Comparison of ENCODE assay signal across 17 cellular contexts in genomic region chr19:55333870-55334269, GRCh38. TPM values are rescaled to one million over a fixed set of nuclear protein-coding genes. Genes with fewer than 3 reads are reported as not detected.
DNase-seq lines count a peak whose midpoint lies in the region; ATAC-seq, FAIRE-seq and TF ChIP-seq lines count a peak whose summit lies in the region.
"Had no signal": no experiment of that assay in that cellular context is flagged by ENCODE, and none has a peak within 500 bp of the region (broad histone marks: within the 10 kb centered on the region; RNA-seq: fewer than 3 reads in every experiment).

No MANE protein-coding gene starts in this region.

- no peak overlapping the region for H2AFZ ChIP-seq in HepG2 (ENCODE audit: low read length)

- TF ChIP-seq EP300 in HepG2 (IDR thresholded peaks at IDR 0.05; ENCODE audit: low read depth in 2 of 2, low read length in 2 of 2) (peak in 1 of 2 experiments; percentile 70; a peak in 2 of 4 replicates), HepG2 (CRISPR knock-in tag; IDR thresholded peaks at IDR 0.05; ENCODE audit: borderline replicate concordance) (peak; percentile 45; the same call in 1 of the 2 replicates)

- H3K36me3 ChIP-seq in HepG2 (replicated peaks in 1 of 2; ENCODE audit: control insufficient read depth in 1 of 2, insufficient read depth in 2 of 2, low read length in 2 of 2) = no peaks in the 10 kb centered on the region
- H3K36me3 ChIP-seq: gastroesophageal sphincter had no signal

- peak; percentile 48 to 81; a peak in 3 of 4 replicates for TF ChIP-seq POLR2A in HepG2 (IDR thresholded peaks at IDR 0.05; ENCODE audit: insufficient read depth in 1 of 2, low read depth in 2 of 2, low read length in 2 of 2)

- H3K4me1 ChIP-seq in HepG2 (ENCODE audit: insufficient read depth, low read length) = peaks cover 41% of the 10 kb centered on the region

- CTCF ChIA-PET in HepG2 (lab: Yijun Ruan, JAX; ENCODE audit: low intra/inter-chr PET ratio, low total read pairs) = no interaction called here

- in situ Hi-C loops in Caki2 (cut with HindIII; ENCODE audit: low pct_unique_long_range_greater_than_20kb, low sequenced_read_pairs) = no loop called here
- in situ Hi-C loops in HepG2 (cut with HindIII; ENCODE audit: extremely low pct_ligation_motif_present, low pct_unique_long_range_greater_than_20kb) = no loop called here
- in situ Hi-C loops in ACHN (cut with HindIII; ENCODE audit: low pct_ligation_motif_present, low pct_unique_long_range_greater_than_20kb, low sequenced_read_pairs) = no loop called here

- ATAC-seq in HepG2 = peak; percentile 73
- no peak for ATAC-seq in omental fat pad (ENCODE audit: low FRiP score)
- ATAC-seq: gastroesophageal sphincter; naive thymus-derived CD8-positive, alpha-beta T cell; PC-3 had no signal

- H3K9ac ChIP-seq in HepG2 (ENCODE audit: insufficient read depth, low read depth, low read length) = peak overlapping the region; percentile 83

- H3K9me3 ChIP-seq in HepG2 (ENCODE audit: low read length) = no peaks in the 10 kb centered on the region
- H3K9me3 ChIP-seq: gastroesophageal sphincter had no signal

- H4K20me1 ChIP-seq in HepG2 (ENCODE audit: insufficient read depth, low read length) = no peaks in the 10 kb centered on the region

- peak; percentile 92 for FAIRE-seq in HepG2 (lab: Jason Lieb, UNC)
- FAIRE-seq: TTC549 had no signal

- POLR2A ChIA-PET in HepG2 (lab: Yijun Ruan, JAX) = interaction anchor here (0.6 to 2.5 kb wide), 10 partner anchors 12 to 127 kb away, joined by 3 to 10 read pairs (median 3); partner anchors contain the start of genes PPP6R1 and UBE2S

- BruUV-seq in HepG2 (replicated peaks; lab: Mats Ljungman, UMichigan) = no TSS peak

- under 1% methylated on average over 11 of the region's 11 CpGs for WGBS in HepG2 (ENCODE audit: low lambda C conversion rate)

- DNase-seq in Caki2 (ENCODE audit: low read depth) = peak; percentile 84
- DNase-seq in SW480 (ENCODE audit: low spot score) = peak; percentile 98
- DNase-seq in HepG2 (ENCODE audit: low spot score) = peak; percentile 91
- DNase-seq in posterior vena cava (ENCODE audit: low spot score) = no peak
- DNase-seq in ACHN = no peak
- no peak for DNase-seq in omental fat pad (ENCODE audit: low spot score)
- DNase-seq: activated CD4-positive, alpha-beta T cell treated with anti-CD3 and anti-CD28 coated beads, Interleukin-2, amount 10 ng/mL, durations not matched to agents 7 days and 5 days; anterior cingulate cortex; CD4-positive, alpha-beta T cell; naive thymus-derived CD8-positive, alpha-beta T cell; NCI-H2081 treated with DMSO at 0.1 percent for 48 hours; NCI-H524 treated with DMSO at 0.1 percent for 48 hours; PC-3 had no signal

- intact Hi-C loops in HepG2 (cut with micrococcal nuclease; ENCODE audit: unreplicated experiment) (loop anchor here (5.0 kb wide), 1 partner anchor 53 kb away; the partner anchor contains the start of gene RPL28), posterior vena cava (cut with DNase I) (no loop called here)

- peak overlapping the region; percentile 91 for H3K4me2 ChIP-seq in HepG2 (ENCODE audit: low read depth, low read length)

- no peak for TF ChIP-seq CTCF in HepG2 (CRISPR knock-in tag; IDR thresholded peaks at IDR 0.05)
- TF ChIP-seq CTCF in omental fat pad (IDR thresholded peaks at IDR 0.05) = no peak

- peak overlapping the region; percentile 64 to 70 (median 66) for H3K4me3 ChIP-seq in HepG2 (replicated peaks in 1 of 3; ENCODE audit: insufficient read depth in 1 of 3, low read depth in 2 of 3, low read length in 3 of 3)
- H3K4me3 ChIP-seq: gastroesophageal sphincter, lung had no signal

- no peaks in the 10 kb centered on the region for H3K79me2 ChIP-seq in HepG2 (ENCODE audit: insufficient read depth, low read length)

- H3K27ac ChIP-seq in HepG2 (ENCODE audit: extremely low read length, insufficient read depth, low read length) = peak overlapping the region; percentile 87
- H3K27ac ChIP-seq: gastroesophageal sphincter had no signal

- no peak for TF ChIP-seq RAD21 in HepG2 (CRISPR knock-in tag; IDR thresholded peaks at IDR 0.05)

- no peaks in the 10 kb centered on the region for H3K27me3 ChIP-seq in HepG2 (ENCODE audit: control insufficient read depth in 1 of 2, insufficient read depth in 2 of 2, low read length in 2 of 2)

RNA-seq across cellular contexts. Expression of gene KMT5C, which starts 5.8 kb away (rescaled TPM):
- total RNA-seq in Caki2 (2014; rRNA removed; shearing (Covaris generic); ENCODE audit: low replicate concordance) = 11.8 and 18.4 TPM in 2 replicates
- total RNA-seq in HepG2 (2016; rRNA removed; fragmentation: Illumina TruSeq; extraction: Trizol) = 2.1 and 5.5 TPM in 2 replicates
- 1.8 and 2.2 TPM in 2 replicates for total RNA-seq in HepG2 (2016; cell fraction: cytosol; rRNA removed; fragmentation: Illumina TruSeq; extraction: Trizol; ENCODE audit: low read depth)
- total RNA-seq in HepG2 (2016; cell fraction: insoluble cytoplasmic fraction; rRNA removed; fragmentation: Illumina TruSeq; extraction: Trizol) = 1.8 and 4.7 TPM in 2 replicates
- total RNA-seq in HepG2 (2016; cell fraction: membrane; rRNA removed; fragmentation: Illumina TruSeq; extraction: Trizol) = 3.9 and 4.5 TPM in 2 replicates
- 5.3 and 6.2 TPM in 2 replicates for total RNA-seq in HepG2 (2016; cell fraction: nucleus; rRNA removed; fragmentation: Illumina TruSeq; extraction: Trizol)
- polyA plus RNA-seq in HepG2 (2011; rRNA removed) = 9.0 and 11.8 TPM in 2 replicates
- 6.6 and 8.7 TPM in 2 replicates for polyA plus RNA-seq in HepG2 (2011; cell fraction: cytosol; rRNA removed)
- polyA plus RNA-seq in HepG2 (2011; cell fraction: nucleus; rRNA removed) = 46.8 and 58.8 TPM in 2 replicates
- polyA plus RNA-seq in HepG2 (2012) = 10.0 and 13.2 TPM in 2 replicates
- 1.3 and 1.4 TPM in 2 replicates for polyA plus RNA-seq in HepG2 (2016; cell fraction: cytosol; fragmentation: Illumina TruSeq; extraction: Trizol; ENCODE audit: low read depth)
- 2.6 and 4.4 TPM in 2 replicates for polyA plus RNA-seq in HepG2 (2016; cell fraction: insoluble cytoplasmic fraction; fragmentation: Illumina TruSeq; extraction: Trizol; ENCODE audit: low read depth)
- polyA plus RNA-seq in HepG2 (2016; cell fraction: membrane; fragmentation: Illumina TruSeq; extraction: Trizol; ENCODE audit: low read depth) = 2.5 and 3.8 TPM in 2 replicates
- polyA plus RNA-seq in HepG2 (2016; cell fraction: nucleus; fragmentation: Illumina TruSeq; extraction: Trizol; ENCODE audit: insufficient read depth, low read depth) = 14.7 and 16.2 TPM in 2 replicates
- 9.0 and 17.8 TPM in 2 replicates for polyA minus RNA-seq in HepG2 (2011; rRNA and poly(A)+ RNA removed; ENCODE audit: low replicate concordance)
- polyA minus RNA-seq in HepG2 (2011; cell fraction: cytosol; rRNA and poly(A)+ RNA removed) = 4.7 and 5.3 TPM in 2 replicates
- polyA minus RNA-seq in HepG2 (2011; cell fraction: nucleus; rRNA and poly(A)+ RNA removed) = 7.0 and 12.1 TPM in 2 replicates
- 1 to 10 TPM; 3.9 to 6.3 TPM for total RNA-seq in posterior vena cava
- total RNA-seq in omental fat pad = 10 to 100 TPM in 1 of 4 donors, 1 to 10 TPM in 3; 5.3 to 22.9 (median 6.8) TPM

RNA-seq across cellular contexts. Expression of gene TMEM150B, which starts 8.7 kb away (rescaled TPM):
- total RNA-seq in Caki2 (2014; rRNA removed; shearing (Covaris generic); ENCODE audit: low replicate concordance) = 0.61 and 1.3 TPM in 2 replicates
- total RNA-seq in HepG2 (2016; rRNA removed; fragmentation: Illumina TruSeq; extraction: Trizol) (0.74 and 1.3 TPM in 2 replicates), posterior vena cava (1 to 10 TPM; 1.9 to 5.4 TPM), omental fat pad (10 to 100 TPM in 2 of 4 donors, 1 to 10 TPM in 2; 5.6 to 26.7 (median 16.6) TPM)
- 0.79 and 1.0 TPM in 2 replicates for total RNA-seq in HepG2 (2016; cell fraction: cytosol; rRNA removed; fragmentation: Illumina TruSeq; extraction: Trizol; ENCODE audit: low read depth)
- 0.70 and 1.0 TPM in 2 replicates for total RNA-seq in HepG2 (2016; cell fraction: insoluble cytoplasmic fraction; rRNA removed; fragmentation: Illumina TruSeq; extraction: Trizol)
- 0.62 and 0.77 TPM in 2 replicates for total RNA-seq in HepG2 (2016; cell fraction: membrane; rRNA removed; fragmentation: Illumina TruSeq; extraction: Trizol)
- total RNA-seq in HepG2 (2016; cell fraction: nucleus; rRNA removed; fragmentation: Illumina TruSeq; extraction: Trizol) = 0.84 and 1.5 TPM in 2 replicates
- 1.8 and 2.9 TPM in 2 replicates for polyA plus RNA-seq in HepG2 (2011; rRNA removed)
- polyA plus RNA-seq in HepG2 (2011; cell fraction: cytosol; rRNA removed) = 2.4 and 2.5 TPM in 2 replicates
- polyA plus RNA-seq in HepG2 (2011; cell fraction: nucleus; rRNA removed) = 6.2 and 7.0 TPM in 2 replicates
- polyA plus RNA-seq in HepG2 (2012) = 3.3 and 3.4 TPM in 2 replicates
- 0.33 and 0.50 TPM in 2 replicates for polyA plus RNA-seq in HepG2 (2016; cell fraction: cytosol; fragmentation: Illumina TruSeq; extraction: Trizol; ENCODE audit: low read depth)
- 0.37 and 0.74 TPM in 2 replicates for polyA plus RNA-seq in HepG2 (2016; cell fraction: insoluble cytoplasmic fraction; fragmentation: Illumina TruSeq; extraction: Trizol; ENCODE audit: low read depth)
- 0.28 and 1.2 TPM in 2 replicates for polyA plus RNA-seq in HepG2 (2016; cell fraction: membrane; fragmentation: Illumina TruSeq; extraction: Trizol; ENCODE audit: low read depth)
- polyA plus RNA-seq in HepG2 (2016; cell fraction: nucleus; fragmentation: Illumina TruSeq; extraction: Trizol; ENCODE audit: insufficient read depth, low read depth) = 1.7 and 1.9 TPM in 2 replicates
- polyA minus RNA-seq in HepG2 (2011; rRNA and poly(A)+ RNA removed; ENCODE audit: low replicate concordance) = 5.1 TPM in 1 of 2 replicates, not detected in the other
- 1.9 and 2.7 TPM in 2 replicates for polyA minus RNA-seq in HepG2 (2011; cell fraction: cytosol; rRNA and poly(A)+ RNA removed)
- polyA minus RNA-seq in HepG2 (2011; cell fraction: nucleus; rRNA and poly(A)+ RNA removed) = 1.4 and 1.5 TPM in 2 replicates
- total RNA-seq: CD4-positive, alpha-beta T cell; chondrocyte; naive thymus-derived CD8-positive, alpha-beta T cell; PC-3 had no signal
- polyA plus RNA-seq: naive thymus-derived CD8-positive, alpha-beta T cell had no signal

RNA-seq across cellular contexts. Expression of gene COX6B2, which starts 20.6 kb away (rescaled TPM):
- total RNA-seq in Caki2 (2014; rRNA removed; shearing (Covaris generic); ENCODE audit: low replicate concordance) = 0.10 TPM in 1 of 2 replicates, not detected in the other
- total RNA-seq in HepG2 (2016; rRNA removed; fragmentation: Illumina TruSeq; extraction: Trizol) (not detected in 2 replicates), posterior vena cava (1 to 10 TPM in 1 of 2 donors, not detected in 1; 1.3 TPM), omental fat pad (under 1 TPM in 1 of 4 donors, not detected in 3; 0.56 TPM)
- total RNA-seq in HepG2 (2016; cell fraction: cytosol; rRNA removed; fragmentation: Illumina TruSeq; extraction: Trizol; ENCODE audit: low read depth) = not detected in 2 replicates
- not detected in 2 replicates for total RNA-seq in HepG2 (2016; cell fraction: insoluble cytoplasmic fraction; rRNA removed; fragmentation: Illumina TruSeq; extraction: Trizol)
- not detected in 2 replicates for total RNA-seq in HepG2 (2016; cell fraction: membrane; rRNA removed; fragmentation: Illumina TruSeq; extraction: Trizol)
- total RNA-seq in HepG2 (2016; cell fraction: nucleus; rRNA removed; fragmentation: Illumina TruSeq; extraction: Trizol) = not detected in 2 replicates
- 0.16 and 0.21 TPM in 2 replicates for polyA plus RNA-seq in HepG2 (2011; rRNA removed)
- 0.04 and 0.05 TPM in 2 replicates for polyA plus RNA-seq in HepG2 (2011; cell fraction: cytosol; rRNA removed)
- 0.43 and 1.4 TPM in 2 replicates for polyA plus RNA-seq in HepG2 (2011; cell fraction: nucleus; rRNA removed)
- 0.28 TPM in 2 replicates for polyA plus RNA-seq in HepG2 (2012)
- not detected in 2 replicates for polyA plus RNA-seq in HepG2 (2016; cell fraction: cytosol; fragmentation: Illumina TruSeq; extraction: Trizol; ENCODE audit: low read depth)
- not detected in 2 replicates for polyA plus RNA-seq in HepG2 (2016; cell fraction: insoluble cytoplasmic fraction; fragmentation: Illumina TruSeq; extraction: Trizol; ENCODE audit: low read depth)
- not detected in 2 replicates for polyA plus RNA-seq in HepG2 (2016; cell fraction: membrane; fragmentation: Illumina TruSeq; extraction: Trizol; ENCODE audit: low read depth)
- polyA plus RNA-seq in HepG2 (2016; cell fraction: nucleus; fragmentation: Illumina TruSeq; extraction: Trizol; ENCODE audit: insufficient read depth, low read depth) = not detected in 2 replicates
- 0.16 TPM in 1 of 2 replicates, not detected in the other for polyA minus RNA-seq in HepG2 (2011; rRNA and poly(A)+ RNA removed; ENCODE audit: low replicate concordance)
- not detected in 2 replicates for polyA minus RNA-seq in HepG2 (2011; cell fraction: cytosol; rRNA and poly(A)+ RNA removed)
- polyA minus RNA-seq in HepG2 (2011; cell fraction: nucleus; rRNA and poly(A)+ RNA removed) = not detected in 2 replicates
- total RNA-seq: activated CD4-positive, alpha-beta T cell treated with anti-CD3 and anti-CD28 coated beads, Interleukin-2, amount 10 ng/mL, durations not matched to agents 7 days and 5 days; gastroesophageal sphincter; naive thymus-derived CD8-positive, alpha-beta T cell had no signal
- polyA plus RNA-seq: naive thymus-derived CD8-positive, alpha-beta T cell had no signal

RNA-seq across cellular contexts. Expression of gene GARIN5B, which starts 29.2 kb away (rescaled TPM):
- not detected in 2 replicates for total RNA-seq in Caki2 (2014; rRNA removed; shearing (Covaris generic); ENCODE audit: low replicate concordance)
- total RNA-seq in HepG2 (2016; rRNA removed; fragmentation: Illumina TruSeq; extraction: Trizol) (not detected in 2 replicates), posterior vena cava (not detected), omental fat pad (under 1 TPM in 1 of 4 donors, not detected in 3; 0.09 TPM)
- not detected in 2 replicates for total RNA-seq in HepG2 (2016; cell fraction: cytosol; rRNA removed; fragmentation: Illumina TruSeq; extraction: Trizol; ENCODE audit: low read depth)
- not detected in 2 replicates for total RNA-seq in HepG2 (2016; cell fraction: insoluble cytoplasmic fraction; rRNA removed; fragmentation: Illumina TruSeq; extraction: Trizol)
- total RNA-seq in HepG2 (2016; cell fraction: membrane; rRNA removed; fragmentation: Illumina TruSeq; extraction: Trizol) = not detected in 2 replicates
- not detected in 2 replicates for total RNA-seq in HepG2 (2016; cell fraction: nucleus; rRNA removed; fragmentation: Illumina TruSeq; extraction: Trizol)
- polyA plus RNA-seq in HepG2 (2011; rRNA removed) = 0.03 TPM in 1 of 2 replicates, not detected in the other
- polyA plus RNA-seq in HepG2 (2011; cell fraction: cytosol; rRNA removed) = not detected in 2 replicates
- 0.31 and 0.59 TPM in 2 replicates for polyA plus RNA-seq in HepG2 (2011; cell fraction: nucleus; rRNA removed)
- 0.09 TPM in 1 of 2 replicates, not detected in the other for polyA plus RNA-seq in HepG2 (2012)
- polyA plus RNA-seq in HepG2 (2016; cell fraction: cytosol; fragmentation: Illumina TruSeq; extraction: Trizol; ENCODE audit: low read depth) = not detected in 2 replicates
- not detected in 2 replicates for polyA plus RNA-seq in HepG2 (2016; cell fraction: insoluble cytoplasmic fraction; fragmentation: Illumina TruSeq; extraction: Trizol; ENCODE audit: low read depth)
- not detected in 2 replicates for polyA plus RNA-seq in HepG2 (2016; cell fraction: membrane; fragmentation: Illumina TruSeq; extraction: Trizol; ENCODE audit: low read depth)
- not detected in 2 replicates for polyA plus RNA-seq in HepG2 (2016; cell fraction: nucleus; fragmentation: Illumina TruSeq; extraction: Trizol; ENCODE audit: insufficient read depth, low read depth)
- not detected in 2 replicates for polyA minus RNA-seq in HepG2 (2011; rRNA and poly(A)+ RNA removed; ENCODE audit: low replicate concordance)
- polyA minus RNA-seq in HepG2 (2011; cell fraction: cytosol; rRNA and poly(A)+ RNA removed) = not detected in 2 replicates
- polyA minus RNA-seq in HepG2 (2011; cell fraction: nucleus; rRNA and poly(A)+ RNA removed) = 0.25 TPM in 1 of 2 replicates, not detected in the other
- total RNA-seq: activated CD4-positive, alpha-beta T cell treated with anti-CD3 and anti-CD28 coated beads, Interleukin-2, amount 10 ng/mL, durations not matched to agents 7 days and 5 days; chondrocyte; gastroesophageal sphincter; naive thymus-derived CD8-positive, alpha-beta T cell; PC-3 had no signal
- polyA plus RNA-seq: lung; naive thymus-derived CD8-positive, alpha-beta T cell had no signal

RNA-seq across cellular contexts. Expression of gene IL11, which starts 36.4 kb away (rescaled TPM):
- not detected in 2 replicates for total RNA-seq in Caki2 (2014; rRNA removed; shearing (Covaris generic); ENCODE audit: low replicate concordance)
- 2.9 and 3.0 TPM in 2 replicates for total RNA-seq in HepG2 (2016; rRNA removed; fragmentation: Illumina TruSeq; extraction: Trizol)
- 3.4 and 3.8 TPM in 2 replicates for total RNA-seq in HepG2 (2016; cell fraction: cytosol; rRNA removed; fragmentation: Illumina TruSeq; extraction: Trizol; ENCODE audit: low read depth)
- total RNA-seq in HepG2 (2016; cell fraction: insoluble cytoplasmic fraction; rRNA removed; fragmentation: Illumina TruSeq; extraction: Trizol) = 1.8 and 3.5 TPM in 2 replicates
- 6.4 and 6.5 TPM in 2 replicates for total RNA-seq in HepG2 (2016; cell fraction: membrane; rRNA removed; fragmentation: Illumina TruSeq; extraction: Trizol)
- total RNA-seq in HepG2 (2016; cell fraction: nucleus; rRNA removed; fragmentation: Illumina TruSeq; extraction: Trizol) = 1.9 and 2.4 TPM in 2 replicates
- polyA plus RNA-seq in HepG2 (2011; rRNA removed) = 2.5 and 4.5 TPM in 2 replicates
- 2.8 and 3.0 TPM in 2 replicates for polyA plus RNA-seq in HepG2 (2011; cell fraction: cytosol; rRNA removed)
- 5.1 and 7.0 TPM in 2 replicates for polyA plus RNA-seq in HepG2 (2011; cell fraction: nucleus; rRNA removed)
- polyA plus RNA-seq in HepG2 (2012) = 0.95 and 4.9 TPM in 2 replicates
- polyA plus RNA-seq in HepG2 (2016; cell fraction: cytosol; fragmentation: Illumina TruSeq; extraction: Trizol; ENCODE audit: low read depth) = 3.0 and 3.3 TPM in 2 replicates
- 2.0 and 2.8 TPM in 2 replicates for polyA plus RNA-seq in HepG2 (2016; cell fraction: insoluble cytoplasmic fraction; fragmentation: Illumina TruSeq; extraction: Trizol; ENCODE audit: low read depth)
- polyA plus RNA-seq in HepG2 (2016; cell fraction: membrane; fragmentation: Illumina TruSeq; extraction: Trizol; ENCODE audit: low read depth) = 3.5 and 3.7 TPM in 2 replicates
- polyA plus RNA-seq in HepG2 (2016; cell fraction: nucleus; fragmentation: Illumina TruSeq; extraction: Trizol; ENCODE audit: insufficient read depth, low read depth) = 3.7 and 4.1 TPM in 2 replicates
- 0.89 and 2.4 TPM in 2 replicates for polyA minus RNA-seq in HepG2 (2011; rRNA and poly(A)+ RNA removed; ENCODE audit: low replicate concordance)
- polyA minus RNA-seq in HepG2 (2011; cell fraction: cytosol; rRNA and poly(A)+ RNA removed) = 2.2 and 2.6 TPM in 2 replicates
- 0.62 and 0.77 TPM in 2 replicates for polyA minus RNA-seq in HepG2 (2011; cell fraction: nucleus; rRNA and poly(A)+ RNA removed)
- total RNA-seq in posterior vena cava = not detected
- 1 to 10 TPM in 1 of 4 donors, under 1 TPM in 1, not detected in 2; 0.28 to 1.2 TPM for total RNA-seq in omental fat pad
- polyA plus RNA-seq: naive thymus-derived CD8-positive, alpha-beta T cell had no signal

Comparison
In these comparisons a context has a peak if more than half of its experiments do, and no peak if none do; other contexts are left out.
1. DNase-seq: peak in Caki2 (single experiment), SW480 (single experiment) and HepG2 (single experiment); none in posterior vena cava (single experiment), ACHN (single experiment) and omental fat pad (single experiment).